ENCODE assay signal across 1 cellular context in the genomic region with DNA sequence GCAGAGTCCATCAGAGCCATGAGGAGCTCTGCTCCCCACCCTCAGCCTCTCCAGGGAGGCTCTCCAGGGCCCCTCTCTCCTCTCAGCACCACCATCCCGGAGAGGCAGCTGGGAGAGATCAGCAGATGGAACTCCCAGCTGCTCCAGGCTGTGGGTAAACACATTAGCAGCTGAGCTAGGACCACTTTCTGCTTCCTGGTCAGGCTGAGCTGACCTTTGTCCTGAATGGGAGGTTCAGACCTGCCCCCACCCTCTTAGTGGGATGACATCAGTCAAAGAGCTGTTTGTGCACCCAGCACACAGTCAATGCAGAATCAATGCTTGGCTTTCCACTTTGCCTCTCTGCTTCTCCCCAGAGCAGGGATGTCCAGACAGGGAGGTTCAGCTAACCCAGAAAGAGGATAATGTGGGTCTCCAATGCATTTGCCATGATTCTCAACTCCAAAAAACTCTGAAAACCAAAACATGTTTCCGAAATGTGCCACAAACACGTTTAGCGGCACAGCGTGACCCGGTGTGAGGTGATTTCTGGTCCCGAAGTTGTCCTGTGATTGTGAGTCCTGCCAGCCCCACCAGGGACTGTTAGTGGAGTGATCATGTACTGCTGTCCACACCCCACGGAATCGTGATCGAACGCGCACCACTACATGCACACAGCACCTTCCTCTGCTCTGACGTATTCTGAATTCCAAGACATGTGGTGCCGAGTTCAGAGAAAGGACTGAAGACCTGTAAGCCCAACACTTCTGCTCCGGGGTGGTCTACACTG.
TF ChIP-seq lines count a peak whose summit lies in the region.

No MANE protein-coding gene starts in this region.

TF ChIP-seq in H1, 55 proteins besides CTCF, POLR2A, EP300 and RAD21:
- no peak for TF ChIP-seq SIRT6 (IDR thresholded peaks at IDR 0.05; ENCODE audit: low read length)
- no peak for TF ChIP-seq MAFK (IDR thresholded peaks at IDR 0.05; ENCODE audit: low read depth, low read length)
- no peak for TF ChIP-seq RXRA (IDR thresholded peaks at IDR 0.05; ENCODE audit: insufficient read depth, low read depth, low read length)
- TF ChIP-seq BCL11A (IDR thresholded peaks at IDR 0.05; ENCODE audit: low read depth in 2 of 2, low read length in 2 of 2): no peak
- TF ChIP-seq PHF8 (conservative IDR thresholded peaks at IDR 0.05; ENCODE audit: low read depth, low read length): no peak
- TF ChIP-seq, protein P1, sequence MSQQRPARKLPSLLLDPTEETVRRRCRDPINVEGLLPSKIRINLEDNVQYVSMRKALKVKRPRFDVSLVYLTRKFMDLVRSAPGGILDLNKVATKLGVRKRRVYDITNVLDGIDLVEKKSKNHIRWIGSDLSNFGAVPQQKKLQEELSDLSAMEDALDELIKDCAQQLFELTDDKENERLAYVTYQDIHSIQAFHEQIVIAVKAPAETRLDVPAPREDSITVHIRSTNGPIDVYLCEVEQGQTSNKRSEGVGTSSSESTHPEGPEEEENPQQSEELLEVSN (IDR thresholded peaks at IDR 0.05): no peak
- no peak for TF ChIP-seq NANOG (IDR thresholded peaks at IDR 0.05; ENCODE audit: insufficient read depth, low read depth, low read length, poor library complexity, severe bottlenecking)
- TF ChIP-seq CBX8 (IDR thresholded peaks at IDR 0.05; ENCODE audit: borderline replicate concordance, low read depth, low read length): no peak
- no peak for TF ChIP-seq FOSL1 (IDR thresholded peaks at IDR 0.05; ENCODE audit: insufficient read depth, low read depth, low read length)
- no peak for TF ChIP-seq SP1 (IDR thresholded peaks at IDR 0.05; ENCODE audit: low read depth, low read length)
- TF ChIP-seq ZNF274 (IDR thresholded peaks at IDR 0.05; ENCODE audit: borderline replicate concordance, extremely low read depth, low read length): no peak
- TF ChIP-seq TCF12 (IDR thresholded peaks at IDR 0.05; ENCODE audit: low read depth, low read length): no peak
- no peak for TF ChIP-seq NRF1 (IDR thresholded peaks at IDR 0.05; ENCODE audit: low read depth, low read length)
- no peak for TF ChIP-seq CHD2 (IDR thresholded peaks at IDR 0.05; ENCODE audit: low read length)
- TF ChIP-seq POU5F1 (IDR thresholded peaks at IDR 0.05; ENCODE audit: low read depth, low read length): no peak
- TF ChIP-seq SP2 (IDR thresholded peaks at IDR 0.05; ENCODE audit: low read length): no peak
- TF ChIP-seq, protein P2, sequence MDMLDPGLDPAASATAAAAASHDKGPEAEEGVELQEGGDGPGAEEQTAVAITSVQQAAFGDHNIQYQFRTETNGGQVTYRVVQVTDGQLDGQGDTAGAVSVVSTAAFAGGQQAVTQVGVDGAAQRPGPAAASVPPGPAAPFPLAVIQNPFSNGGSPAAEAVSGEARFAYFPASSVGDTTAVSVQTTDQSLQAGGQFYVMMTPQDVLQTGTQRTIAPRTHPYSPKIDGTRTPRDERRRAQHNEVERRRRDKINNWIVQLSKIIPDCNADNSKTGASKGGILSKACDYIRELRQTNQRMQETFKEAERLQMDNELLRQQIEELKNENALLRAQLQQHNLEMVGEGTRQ (IDR thresholded peaks at IDR 0.05; ENCODE audit: low read length): no peak
- TF ChIP-seq SP4 (IDR thresholded peaks at IDR 0.05; ENCODE audit: low read length): no peak
- no peak for TF ChIP-seq CTBP2 (IDR thresholded peaks at IDR 0.05; ENCODE audit: borderline replicate concordance, insufficient read depth, insufficient read length, low read length)
- no peak for TF ChIP-seq RFX5 (IDR thresholded peaks at IDR 0.05; ENCODE audit: borderline replicate concordance, low read depth, low read length)
TF ChIP-seq in H1: peak in this region for 0.
